In genomic region chr11:92845390-92846185, GRCh38 we compare ENCODE assay signal across 17 cellular contexts.
DNase-seq lines count a peak whose midpoint lies in the region; ATAC-seq, FAIRE-seq and TF ChIP-seq lines count a peak whose summit lies in the region.
"Had no signal": no experiment of that assay in that cellular context is flagged by ENCODE, and none has a peak within 500 bp of the region (broad histone marks: within the 10 kb centered on the region; RNA-seq: fewer than 3 reads in every experiment).

No MANE protein-coding gene starts in this region.

- no peaks in the 10 kb centered on the region for H3K27me3 ChIP-seq in bronchial epithelial cell (ENCODE audit: control insufficient read depth, insufficient read depth, low read length)
- H3K27me3 ChIP-seq: dorsolateral prefrontal cortex, heart right ventricle, stomach had no signal

- ATAC-seq in HG02798 (IDR thresholded peaks at IDR 0.05; ENCODE audit: poor library complexity, unreplicated experiment) (no peak), HG02610 (IDR thresholded peaks at IDR 0.05; ENCODE audit: unreplicated experiment) (no peak)
- ATAC-seq: activated naive CD4-positive, alpha-beta T cell treated with anti-CD3 and anti-CD28 coated beads, Interleukin-2, amount 50 U/mL, for 72 hours; heart right ventricle had no signal

- TF ChIP-seq CTCF in bronchial epithelial cell (IDR thresholded peaks at IDR 0.05; ENCODE audit: insufficient read depth, low read length, severe bottlenecking) (no peak), neural crest cell (conservative IDR thresholded peaks at IDR 0.05) (no peak)

- no peak overlapping the region for H3K4me3 Mint-ChIP-seq in neural crest cell
- H3K4me3 Mint-ChIP-seq in activated naive CD4-positive, alpha-beta T cell treated with anti-CD3 and anti-CD28 coated beads, Interleukin-2, amount 10 ng/mL, durations not matched to agents 7 days and 5 days, result no peak overlapping the region
- H3K4me3 Mint-ChIP-seq: T-helper 2 cell treated with Interferon-gamma antibody and Interleukin-4, amounts not matched to agents 5 μg/mL and 100 μg/mL, for 36 hours had no signal

- CTCF ChIA-PET in activated naive CD4-positive, alpha-beta T cell treated with anti-CD3 and anti-CD28 coated beads, Interleukin-2, amount 10 ng/mL, durations not matched to agents 7 days and 5 days (lab: Charles Lee), result no interaction called here

- DNase-seq in EL (peak; percentile 25), NCI-H2171 treated with DMSO at 0.1 percent for 48 hours (lab: John Stamatoyannopoulos, UW) (peak; percentile 82), bronchial epithelial cell (ENCODE audit: low read depth) (peak; percentile 75), neural crest cell (ENCODE audit: low read depth, low spot score) (no peak)
- no peak for DNase-seq in activated naive CD4-positive, alpha-beta T cell treated with anti-CD3 and anti-CD28 coated beads, Interleukin-2, amount 10 ng/mL, durations not matched to agents 7 days and 5 days
- DNase-seq in stimulated activated CD4-positive, alpha-beta T cell treated with anti-CD3 and anti-CD28 coated beads, Interleukin-2, amount 100 ng/mL, for 24 hours, result no peak
- DNase-seq: activated CD4-positive, alpha-beta T cell treated with anti-CD3 and anti-CD28 coated beads for 48 hours; activated CD8-positive, alpha-beta memory T cell treated with anti-CD3 and anti-CD28 coated beads, Interleukin-2, amount 50 U/mL, for 48 hours; dorsolateral prefrontal cortex; heart right ventricle; KG1; NCI-H1092 treated with DMSO at 0.1 percent for 48 hours; stomach had no signal

- H3K4me3 ChIP-seq in bronchial epithelial cell (ENCODE audit: low read depth, low read length), result no peak overlapping the region
- H3K4me3 ChIP-seq: dorsolateral prefrontal cortex, heart right ventricle, stomach had no signal

- no peaks in the 10 kb centered on the region for H3K9me3 Mint-ChIP-seq in neural crest cell
- no peaks in the 10 kb centered on the region for H3K9me3 Mint-ChIP-seq in activated naive CD4-positive, alpha-beta T cell treated with anti-CD3 and anti-CD28 coated beads, Interleukin-2, amount 10 ng/mL, durations not matched to agents 7 days and 5 days
- H3K9me3 Mint-ChIP-seq: activated naive CD4-positive, alpha-beta T cell treated with anti-CD3 and anti-CD28 coated beads, Interleukin-2, amount 50 U/mL, for 72 hours; T-helper 2 cell treated with Interferon-gamma antibody and Interleukin-4, amounts not matched to agents 5 μg/mL and 100 μg/mL, for 36 hours had no signal

- H3K36me3 Mint-ChIP-seq in neural crest cell (ENCODE audit: low read depth), result peaks cover 9% of the 10 kb centered on the region
- H3K36me3 Mint-ChIP-seq in activated naive CD4-positive, alpha-beta T cell treated with anti-CD3 and anti-CD28 coated beads, Interleukin-2, amount 10 ng/mL, durations not matched to agents 7 days and 5 days, result no peaks in the 10 kb centered on the region
- H3K36me3 Mint-ChIP-seq: activated naive CD4-positive, alpha-beta T cell treated with anti-CD3 and anti-CD28 coated beads, Interleukin-2, amount 50 U/mL, for 72 hours had no signal

- FAIRE-seq in bronchial epithelial cell (lab: Jason Lieb, UNC), result no peak

- H3K27me3 Mint-ChIP-seq in neural crest cell (ENCODE audit: low read depth), result no peaks in the 10 kb centered on the region
- no peaks in the 10 kb centered on the region for H3K27me3 Mint-ChIP-seq in activated naive CD4-positive, alpha-beta T cell treated with anti-CD3 and anti-CD28 coated beads, Interleukin-2, amount 10 ng/mL, durations not matched to agents 7 days and 5 days

- no peaks in the 10 kb centered on the region for H3K36me3 ChIP-seq in bronchial epithelial cell (ENCODE audit: control insufficient read depth, insufficient read depth, low read length)
- H3K36me3 ChIP-seq: heart right ventricle, stomach had no signal

- H3K27ac Mint-ChIP-seq in neural crest cell (ENCODE audit: unreplicated experiment), result peak overlapping the region; percentile 76
- no peak overlapping the region for H3K27ac Mint-ChIP-seq in activated naive CD4-positive, alpha-beta T cell treated with anti-CD3 and anti-CD28 coated beads, Interleukin-2, amount 10 ng/mL, durations not matched to agents 7 days and 5 days
- H3K27ac Mint-ChIP-seq: activated naive CD4-positive, alpha-beta T cell treated with anti-CD3 and anti-CD28 coated beads, Interleukin-2, amount 50 U/mL, for 72 hours; T-helper 2 cell treated with Interferon-gamma antibody and Interleukin-4, amounts not matched to agents 5 μg/mL and 100 μg/mL, for 36 hours had no signal

- H3K4me1 Mint-ChIP-seq in neural crest cell, result peaks cover 35% of the 10 kb centered on the region
- no peaks in the 10 kb centered on the region for H3K4me1 Mint-ChIP-seq in activated naive CD4-positive, alpha-beta T cell treated with anti-CD3 and anti-CD28 coated beads, Interleukin-2, amount 10 ng/mL, durations not matched to agents 7 days and 5 days

Comparison
In these comparisons a context has a peak if more than half of its experiments do, and no peak if none do; other contexts are left out.
1. DNase-seq: peak in EL (single experiment), NCI-H2171 treated with DMSO at 0.1 percent for 48 hours (single experiment) and bronchial epithelial cell (single experiment); none in neural crest cell (single experiment), activated naive CD4-positive, alpha-beta T cell treated with anti-CD3 and anti-CD28 coated beads, Interleukin-2, amount 10 ng/mL, durations not matched to agents 7 days and 5 days (single experiment) and stimulated activated CD4-positive, alpha-beta T cell treated with anti-CD3 and anti-CD28 coated beads, Interleukin-2, amount 100 ng/mL, for 24 hours (0 of 2).